In the genomic region with DNA sequence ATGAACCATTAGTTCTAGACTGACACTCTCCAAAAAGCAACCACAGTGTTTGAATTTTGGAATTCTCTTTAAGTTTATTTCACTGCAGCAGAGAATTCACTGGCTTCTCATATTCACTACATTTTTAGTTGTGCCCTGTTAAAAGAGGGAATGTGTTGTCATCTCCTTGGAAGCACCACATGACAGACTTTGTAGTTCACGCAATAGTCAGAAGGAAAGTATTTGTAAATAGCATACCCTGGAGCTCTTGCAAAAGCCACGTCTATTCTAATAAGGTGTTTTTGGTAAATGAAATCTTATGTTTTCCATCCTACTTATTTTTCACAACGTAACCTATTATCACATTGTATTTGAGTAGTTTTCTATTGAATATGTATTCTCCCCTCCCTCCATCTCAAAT, we compare ENCODE assay signal across 9 cellular contexts. TPM values are rescaled to one million over a fixed set of nuclear protein-coding genes. Genes with fewer than 3 reads are reported as not detected.
DNase-seq lines count a peak whose midpoint lies in the region; ATAC-seq and TF ChIP-seq lines count a peak whose summit lies in the region.
"Had no signal": no experiment of that assay in that cellular context is flagged by ENCODE, and none has a peak within 500 bp of the region (broad histone marks: within the 10 kb centered on the region; RNA-seq: fewer than 3 reads in every experiment).

No MANE protein-coding gene starts in this region.

- H3K4me1 Mint-ChIP-seq in activated CD4-positive, alpha-beta memory T cell treated with anti-CD3 and anti-CD28 coated beads for 36 hours (ENCODE audit: low read depth), result peaks cover 77% of the 10 kb centered on the region

- peak; percentile 71 for DNase-seq in ELR (ENCODE audit: low read depth)
- no peak for DNase-seq in activated CD4-positive, alpha-beta memory T cell treated with anti-CD3 and anti-CD28 coated beads for 36 hours
- peak; percentile 60 for DNase-seq in fibroblast of pulmonary artery (ENCODE audit: low read depth)
- no peak for DNase-seq in smooth muscle cell (lab: John Stamatoyannopoulos, UW; ENCODE audit: unreplicated experiment)
- no peak for DNase-seq in caudate nucleus (lab: John Stamatoyannopoulos, UW)
- DNase-seq: DND-41, NCI-H1417 treated with DMSO at 0.1 percent for 48 hours had no signal

- 59% methylated on average over 3 of the region's 3 CpGs for WGBS in smooth muscle cell (ENCODE audit: low lambda C conversion rate)

- ATAC-seq in HG03354 (IDR thresholded peaks at IDR 0.05; ENCODE audit: poor library complexity, severe bottlenecking, unreplicated experiment), result no peak
- ATAC-seq in GM18909 (IDR thresholded peaks at IDR 0.05; ENCODE audit: poor library complexity, unreplicated experiment), result no peak

- H3K27ac Mint-ChIP-seq in activated CD4-positive, alpha-beta memory T cell treated with anti-CD3 and anti-CD28 coated beads for 36 hours, result peak overlapping the region; percentile 60

- CTCF ChIA-PET in activated CD4-positive, alpha-beta memory T cell treated with anti-CD3 and anti-CD28 coated beads for 36 hours (lab: Charles Lee), result interaction anchor here (0.8 to 1.3 kb wide), 2 partner anchors 20 to 25 kb away, joined by 3 read pairs; no protein-coding TSS in a partner anchor

- H3K36me3 Mint-ChIP-seq in activated CD4-positive, alpha-beta memory T cell treated with anti-CD3 and anti-CD28 coated beads for 36 hours, result no peaks in the 10 kb centered on the region

- H3K9me3 ChIP-seq in smooth muscle cell (replicated peaks; ENCODE audit: low read depth), result no peaks in the 10 kb centered on the region

- no peak overlapping the region for H2AFZ ChIP-seq in smooth muscle cell (ENCODE audit: low read depth)

- H3K9me3 Mint-ChIP-seq in activated CD4-positive, alpha-beta memory T cell treated with anti-CD3 and anti-CD28 coated beads for 36 hours, result no peaks in the 10 kb centered on the region

- H3K4me3 Mint-ChIP-seq in activated CD4-positive, alpha-beta memory T cell treated with anti-CD3 and anti-CD28 coated beads for 36 hours, result no peak overlapping the region

- H3K4me1 ChIP-seq in smooth muscle cell (ENCODE audit: low read depth), result peaks cover 9% of the 10 kb centered on the region

- POLR2A ChIA-PET in activated CD4-positive, alpha-beta memory T cell treated with anti-CD3 and anti-CD28 coated beads for 36 hours (lab: Charles Lee), result interaction anchor here (1.0 kb wide), 1 partner anchor 17 kb away, joined by 3 read pairs; no protein-coding TSS in a partner anchor

- H3F3A ChIP-seq in smooth muscle cell (ENCODE audit: low read depth), result no peaks in the 10 kb centered on the region

- H3K4me2 ChIP-seq in smooth muscle cell, result peak overlapping the region; percentile 17

- H3K27me3 ChIP-seq in smooth muscle cell (ENCODE audit: low read depth), result no peaks in the 10 kb centered on the region

- H3K27ac ChIP-seq in smooth muscle cell (ENCODE audit: low read depth) (peak overlapping the region; percentile 70), caudate nucleus (ENCODE audit: low read depth, low read length) (no peak overlapping the region)

- no peaks in the 10 kb centered on the region for H3K27me3 Mint-ChIP-seq in activated CD4-positive, alpha-beta memory T cell treated with anti-CD3 and anti-CD28 coated beads for 36 hours

- H3K9ac ChIP-seq in smooth muscle cell (ENCODE audit: low read depth), result peak overlapping the region; percentile 14

- intact Hi-C loops in activated CD4-positive, alpha-beta memory T cell treated with anti-CD3 and anti-CD28 coated beads for 36 hours (cut with micrococcal nuclease), result loop anchor here (10.0 kb wide), 1 partner anchor 713 kb away; a partner anchor contains a TSS

- TF ChIP-seq CTCF in fibroblast of pulmonary artery (IDR thresholded peaks at IDR 0.05; ENCODE audit: low read length, missing control alignments) (no peak), smooth muscle cell (IDR thresholded peaks at IDR 0.05; ENCODE audit: borderline replicate concordance, insufficient read depth, poor library complexity, severe bottlenecking) (no peak)

- H4K20me1 ChIP-seq in smooth muscle cell (ENCODE audit: low read depth), result no peaks in the 10 kb centered on the region

- H3K4me3 ChIP-seq in fibroblast of pulmonary artery (replicated peaks; ENCODE audit: low read depth, low read length), result no peak overlapping the region
- no peak overlapping the region for H3K4me3 ChIP-seq in smooth muscle cell

- H3K79me2 ChIP-seq in smooth muscle cell (ENCODE audit: low read depth), result no peaks in the 10 kb centered on the region

- no peaks in the 10 kb centered on the region for H3K36me3 ChIP-seq in smooth muscle cell (ENCODE audit: low read depth)

RNA-seq across cellular contexts. Expression of a gene that starts 25.8 kb away (rescaled TPM):
- total RNA-seq in activated CD4-positive, alpha-beta memory T cell treated with anti-CD3 and anti-CD28 coated beads for 36 hours, result 10 to 100 TPM; 47.5 to 50.4 TPM
- total RNA-seq in smooth muscle cell, result 2.6 and 3.5 TPM in 2 replicates
- polyA plus RNA-seq in smooth muscle cell, result 1.3 and 2.3 TPM in 2 replicates

Comparison
In these comparisons a context has a peak if more than half of its experiments do, and no peak if none do; other contexts are left out.
1. DNase-seq: peak in ELR (single experiment) and fibroblast of pulmonary artery (single experiment); none in activated CD4-positive, alpha-beta memory T cell treated with anti-CD3 and anti-CD28 coated beads for 36 hours (single experiment), smooth muscle cell (single experiment) and caudate nucleus (0 of 61).
2. RNA of a gene that starts 25.8 kb away (total RNA-seq): 47.5 to 50.4 TPM in activated CD4-positive, alpha-beta memory T cell treated with anti-CD3 and anti-CD28 coated beads for 36 hours; 2.6 to 3.5 TPM in smooth muscle cell; every median in the first group is over 10 times any median in the second.